Comparison of ENCODE assay signal across 14 cellular contexts in the genomic region with DNA sequence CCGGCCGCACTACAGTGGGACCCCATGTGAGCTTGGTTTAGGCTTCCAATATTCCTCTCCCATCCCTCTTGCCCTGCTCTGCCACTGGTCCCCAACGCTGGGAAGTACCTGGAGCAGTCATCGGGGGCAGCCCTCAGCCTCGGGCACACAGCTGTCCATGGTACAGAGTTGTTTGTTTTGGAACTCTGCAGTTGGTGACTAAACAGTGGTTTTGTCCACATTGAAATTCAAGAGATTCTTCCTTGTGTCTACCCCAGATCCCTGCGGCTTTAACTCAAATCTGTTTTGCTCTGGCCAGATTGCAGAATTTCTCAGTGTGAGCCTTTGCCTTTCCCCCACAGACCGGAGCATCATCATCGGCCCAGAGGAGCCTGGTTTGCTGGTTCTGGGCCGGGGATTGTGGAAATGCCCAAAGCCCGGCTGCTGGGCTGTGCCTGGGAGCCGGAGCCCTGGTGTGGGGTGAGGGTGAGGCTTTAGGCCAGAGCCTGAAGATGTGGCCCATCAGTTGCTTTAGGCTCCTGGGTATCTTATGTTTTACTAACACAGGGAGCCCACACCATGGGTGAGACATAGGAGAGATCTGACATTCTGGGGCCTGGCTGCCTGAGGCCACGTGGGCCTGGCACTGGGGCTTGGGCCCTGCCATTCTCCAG.
DNase-seq lines count a peak whose midpoint lies in the region; ATAC-seq and TF ChIP-seq lines count a peak whose summit lies in the region.
"Had no signal": no experiment of that assay in that cellular context is flagged by ENCODE, and none has a peak within 500 bp of the region (broad histone marks: within the 10 kb centered on the region; RNA-seq: fewer than 3 reads in every experiment).

No MANE protein-coding gene starts in this region.

- TF ChIP-seq CTCF in SK-N-SH (IDR thresholded peaks at IDR 0.05) = no peak
- no peak for TF ChIP-seq CTCF in gastroesophageal sphincter (IDR thresholded peaks at IDR 0.05)

- H3K9ac ChIP-seq in SK-N-SH = no peak overlapping the region

- no peak overlapping the region; a peak in 1 of 4 replicates for H3K27ac ChIP-seq in SK-N-SH (ENCODE audit: low read depth in 2 of 2, low read length in 1 of 2)
- peak overlapping the region in 3 of 4 donors; percentile 31 to 72 (median 35) for H3K27ac ChIP-seq in gastroesophageal sphincter
- peak overlapping the region; percentile 49 to 53 for H3K27ac ChIP-seq in aorta (ENCODE audit: low read depth in 1 of 2, low read length in 2 of 2)
- H3K27ac ChIP-seq: cardiac muscle cell, testis had no signal

- peak overlapping the region; percentile 14; the same call in 1 of the 2 replicates for H3K4me2 ChIP-seq in SK-N-SH

- no peak for TF ChIP-seq RAD21 in SK-N-SH (IDR thresholded peaks at IDR 0.05; ENCODE audit: low read length)

- H3K9me2 ChIP-seq in SK-N-SH = no peaks in the 10 kb centered on the region

- peaks cover 0 to 39% of the 10 kb centered on the region in 2 experiments for H3K36me3 ChIP-seq in SK-N-SH (replicated peaks in 1 of 2; ENCODE audit: control insufficient read depth in 1 of 2, insufficient read depth in 2 of 2, low read length in 1 of 2)
- peaks cover 0 to 100% of the 10 kb centered on the region in 2 donors for H3K36me3 ChIP-seq in gastroesophageal sphincter
- peaks cover 0 to 15% of the 10 kb centered on the region in 2 donors for H3K36me3 ChIP-seq in aorta (ENCODE audit: control insufficient read depth in 1 of 2, insufficient read depth in 2 of 2, low read length in 1 of 2)

- TF ChIP-seq EP300 in SK-N-SH (IDR thresholded peaks at IDR 0.05; ENCODE audit: borderline replicate concordance in 1 of 2, low read depth in 1 of 2, low read length in 1 of 2) (no peak), gastroesophageal sphincter (IDR thresholded peaks at IDR 0.05) (no peak)

- CTCF ChIA-PET in SK-N-SH (lab: Yijun Ruan, JAX) = interaction anchor here (1.2 to 1.4 kb wide), 3 partner anchors 8 to 25 kb away, joined by 3 to 5 read pairs (median 4); no protein-coding TSS in a partner anchor

- no peak overlapping the region for H2AFZ ChIP-seq in SK-N-SH (ENCODE audit: low read depth)

- POLR2A ChIA-PET in SK-N-SH (lab: Yijun Ruan, JAX) = no interaction called here

- intact Hi-C loops in aorta (cut with DNase I) = no loop called here

- H3F3A ChIP-seq in SK-N-SH (replicated peaks; ENCODE audit: insufficient read depth) = no peaks in the 10 kb centered on the region

- no peaks in the 10 kb centered on the region for H3K79me2 ChIP-seq in SK-N-SH (ENCODE audit: insufficient read depth)

- no peak; the same call in 2 of the 3 replicates for ATAC-seq in SK-N-SH treated with all-trans-retinoic acid at 6 μM for 48 hours
- no peak for ATAC-seq in gastroesophageal sphincter
- no peak for ATAC-seq in aorta (ENCODE audit: low FRiP score)

- H3K27me3 ChIP-seq in SK-N-SH (ENCODE audit: insufficient read depth) (no peaks in the 10 kb centered on the region), gastroesophageal sphincter (no peaks in the 10 kb centered on the region), aorta (ENCODE audit: control insufficient read depth in 1 of 2, insufficient read depth in 2 of 2, low read length in 1 of 2) (no peaks in the 10 kb centered on the region)
- H3K27me3 ChIP-seq: cardiac muscle cell, testis had no signal

- 80% methylated on average over 12 of the region's 12 CpGs for WGBS in SK-N-SH (ENCODE audit: low lambda C conversion rate)
- 57 to 85% methylated on average over 1 to 5 of the region's 12 CpGs for WGBS in gastroesophageal sphincter (ENCODE audit: low coverage in 1 of 2), 2 donors
- WGBS in aorta, 2 donors = 17 to 22% methylated on average over 12 of the region's 12 CpGs

- no peak for DNase-seq in SK-N-SH
- peak; percentile 83 for DNase-seq in astrocyte of the hippocampus (ENCODE audit: low read depth, low spot score)
- no peak for DNase-seq in aorta
- DNase-seq in SKM-1 treated with dmso at 0.1 percent for 144 hours (lab: John Stamatoyannopoulos, UW; ENCODE audit: unreplicated experiment) = no peak
- DNase-seq in SW 1271 (lab: John Stamatoyannopoulos, UW) = no peak
- DNase-seq in hippocampal formation (lab: John Stamatoyannopoulos, UW) = no peak
- DNase-seq: activated CD4-positive, alpha-beta T cell treated with anti-CD3 and anti-CD28 coated beads, Interleukin-2, amount 50 U/mL, for 4 hours; NCI-H1417; NCI-H446 treated with DMSO at 0.1 percent for 48 hours; nucleus accumbens; testis had no signal

- no peak overlapping the region for H3K4me3 ChIP-seq in SK-N-SH (ENCODE audit: low read depth in 2 of 2, low read length in 1 of 2)
- H3K4me3 ChIP-seq in gastroesophageal sphincter = no peak overlapping the region
- no peak overlapping the region for H3K4me3 ChIP-seq in aorta (ENCODE audit: low read length in 2 of 2)
- H3K4me3 ChIP-seq: cardiac muscle cell, testis had no signal

- TF ChIP-seq POLR2A in gastroesophageal sphincter (IDR thresholded peaks at IDR 0.05) = no peak

- no peaks in the 10 kb centered on the region for H4K20me1 ChIP-seq in SK-N-SH (ENCODE audit: insufficient read depth)

- H3K9me3 ChIP-seq in SK-N-SH (no peaks in the 10 kb centered on the region), gastroesophageal sphincter (no peaks in the 10 kb centered on the region), aorta (ENCODE audit: control insufficient read depth, low read length) (no peaks in the 10 kb centered on the region)
- H3K9me3 ChIP-seq: testis had no signal

- peaks cover 0 to 14% of the 10 kb centered on the region in 2 experiments; a peak in 1 of 4 replicates for H3K4me1 ChIP-seq in SK-N-SH (ENCODE audit: control insufficient read depth in 1 of 2, insufficient read depth in 2 of 2, low read depth in 1 of 2, low read length in 1 of 2)
- peaks cover 0 to 36% (median 0%) of the 10 kb centered on the region in 3 donors for H3K4me1 ChIP-seq in gastroesophageal sphincter
- H3K4me1 ChIP-seq in aorta (ENCODE audit: control insufficient read depth in 1 of 2, insufficient read depth in 2 of 2, low read length in 2 of 2) = no peaks in the 10 kb centered on the region
- H3K4me1 ChIP-seq: testis had no signal

TF ChIP-seq in SK-N-SH, 30 proteins besides CTCF, POLR2A, EP300 and RAD21 (continues in another document):
- TF ChIP-seq SIN3A (IDR thresholded peaks at IDR 0.05; ENCODE audit: borderline replicate concordance, low read depth, low read length) = no peak
- no peak for TF ChIP-seq FOXJ3 (CRISPR knock-in tag; IDR thresholded peaks at IDR 0.05)
- TF ChIP-seq, protein P1, sequence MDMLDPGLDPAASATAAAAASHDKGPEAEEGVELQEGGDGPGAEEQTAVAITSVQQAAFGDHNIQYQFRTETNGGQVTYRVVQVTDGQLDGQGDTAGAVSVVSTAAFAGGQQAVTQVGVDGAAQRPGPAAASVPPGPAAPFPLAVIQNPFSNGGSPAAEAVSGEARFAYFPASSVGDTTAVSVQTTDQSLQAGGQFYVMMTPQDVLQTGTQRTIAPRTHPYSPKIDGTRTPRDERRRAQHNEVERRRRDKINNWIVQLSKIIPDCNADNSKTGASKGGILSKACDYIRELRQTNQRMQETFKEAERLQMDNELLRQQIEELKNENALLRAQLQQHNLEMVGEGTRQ (IDR thresholded peaks at IDR 0.05; ENCODE audit: borderline replicate concordance, low read depth, low read length) = no peak
- peak; percentile 22; the same call in 1 of the 2 replicates for TF ChIP-seq TCF12 (IDR thresholded peaks at IDR 0.05)

TF ChIP-seq in SK-N-SH treated with all-trans-retinoic acid at 6 μM for 48 hours, 23 proteins besides CTCF, POLR2A, EP300 and RAD21:
- TF ChIP-seq PPARA (CRISPR knock-in tag; IDR thresholded peaks at IDR 0.05; ENCODE audit: borderline replicate concordance) (no peak), ZFP30 (CRISPR knock-in tag; IDR thresholded peaks at IDR 0.05) (no peak), ZNF70 (CRISPR knock-in tag; IDR thresholded peaks at IDR 0.05) (no peak), ISL1 (CRISPR knock-in tag; IDR thresholded peaks at IDR 0.05) (no peak), TCF4 (CRISPR knock-in tag; IDR thresholded peaks at IDR 0.05; ENCODE audit: borderline replicate concordance) (no peak)
- TF ChIP-seq, protein P2, sequence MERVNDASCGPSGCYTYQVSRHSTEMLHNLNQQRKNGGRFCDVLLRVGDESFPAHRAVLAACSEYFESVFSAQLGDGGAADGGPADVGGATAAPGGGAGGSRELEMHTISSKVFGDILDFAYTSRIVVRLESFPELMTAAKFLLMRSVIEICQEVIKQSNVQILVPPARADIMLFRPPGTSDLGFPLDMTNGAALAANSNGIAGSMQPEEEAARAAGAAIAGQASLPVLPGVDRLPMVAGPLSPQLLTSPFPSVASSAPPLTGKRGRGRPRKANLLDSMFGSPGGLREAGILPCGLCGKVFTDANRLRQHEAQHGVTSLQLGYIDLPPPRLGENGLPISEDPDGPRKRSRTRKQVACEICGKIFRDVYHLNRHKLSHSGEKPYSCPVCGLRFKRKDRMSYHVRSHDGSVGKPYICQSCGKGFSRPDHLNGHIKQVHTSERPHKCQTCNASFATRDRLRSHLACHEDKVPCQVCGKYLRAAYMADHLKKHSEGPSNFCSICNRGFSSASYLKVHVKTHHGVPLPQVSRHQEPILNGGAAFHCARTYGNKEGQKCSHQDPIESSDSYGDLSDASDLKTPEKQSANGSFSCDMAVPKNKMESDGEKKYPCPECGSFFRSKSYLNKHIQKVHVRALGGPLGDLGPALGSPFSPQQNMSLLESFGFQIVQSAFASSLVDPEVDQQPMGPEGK (CRISPR knock-in tag; IDR thresholded peaks at IDR 0.05; ENCODE audit: borderline replicate concordance) = no peak

Comparison
In these comparisons a context has a peak if more than half of its experiments do, and no peak if none do; other contexts are left out.
1. H3K27ac ChIP-seq: peak in gastroesophageal sphincter (3 of 4) and aorta (2 of 2); none in SK-N-SH (0 of 2).